8 cellular contexts compared by ENCODE assay signal in the genomic region with DNA sequence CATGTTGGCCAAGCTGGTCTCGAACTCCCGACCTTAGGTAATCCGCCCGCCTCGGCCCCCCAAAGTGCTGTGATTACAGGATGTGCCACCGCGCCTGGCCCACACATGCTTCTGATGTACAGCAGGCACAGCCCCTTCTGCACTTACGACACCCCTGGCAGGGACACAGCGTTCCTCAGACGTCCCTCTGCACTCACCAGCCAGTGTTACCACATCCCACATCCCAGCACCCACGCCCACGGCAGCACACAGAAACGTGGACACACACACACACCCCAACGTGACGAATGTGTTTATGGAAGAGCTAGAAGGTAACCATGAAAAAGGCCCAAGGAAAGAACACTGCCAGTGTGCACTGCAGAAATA. TPM values are rescaled to one million over a fixed set of nuclear protein-coding genes. Genes with fewer than 3 reads are reported as not detected.
A peak's percentile ranks its signal among the peaks of the same experiment; 100 is the strongest.
DNase-seq lines count a peak whose midpoint lies in the region; ATAC-seq and TF ChIP-seq lines count a peak whose summit lies in the region.

No MANE protein-coding gene starts in this region.

- H3K9me3 ChIP-seq in mononuclear cell (ENCODE audit: low read depth, low read length), result no peaks in the 10 kb centered on the region

- H3K27me3 Mint-ChIP-seq in stimulated activated naive CD8-positive, alpha-beta T cell treated with anti-CD3 and anti-CD28 coated beads, Interleukin-15, Interleukin-2, amounts not matched to agents 100 ng/mL and 50 ng/mL, for 24 hours, result no peaks in the 10 kb centered on the region
- H3K27me3 Mint-ChIP-seq in brain, result peaks cover 6% of the 10 kb centered on the region

- TF ChIP-seq CTCF in brain (conservative IDR thresholded peaks at IDR 0.05), result no peak

- H3K4me1 Mint-ChIP-seq in stimulated activated naive CD8-positive, alpha-beta T cell treated with anti-CD3 and anti-CD28 coated beads, Interleukin-15, Interleukin-2, amounts not matched to agents 100 ng/mL and 50 ng/mL, for 24 hours (ENCODE audit: low read depth), result peaks cover 14% of the 10 kb centered on the region
- peaks cover 32% of the 10 kb centered on the region for H3K4me1 Mint-ChIP-seq in brain

- no peaks in the 10 kb centered on the region for H3K36me3 Mint-ChIP-seq in stimulated activated naive CD8-positive, alpha-beta T cell treated with anti-CD3 and anti-CD28 coated beads, Interleukin-15, Interleukin-2, amounts not matched to agents 100 ng/mL and 50 ng/mL, for 24 hours (ENCODE audit: low read depth)
- H3K36me3 Mint-ChIP-seq in brain, result no peaks in the 10 kb centered on the region

- no peaks in the 10 kb centered on the region for H3K9me3 Mint-ChIP-seq in stimulated activated naive CD8-positive, alpha-beta T cell treated with anti-CD3 and anti-CD28 coated beads, Interleukin-15, Interleukin-2, amounts not matched to agents 100 ng/mL and 50 ng/mL, for 24 hours
- no peaks in the 10 kb centered on the region for H3K9me3 Mint-ChIP-seq in brain

- ATAC-seq in stimulated activated naive CD8-positive, alpha-beta T cell treated with anti-CD3 and anti-CD28 coated beads, Interleukin-15, Interleukin-2, amounts not matched to agents 100 U/mL and 50 U/mL, for 24 hours, result no peak
- ATAC-seq in activated CD4-positive, CD25-positive, alpha-beta regulatory T cell treated with anti-CD3 and anti-CD28 coated beads, Interleukin-2, amount 50 U/mL, for 24 hours, result no peak
- ATAC-seq in GM21367 (IDR thresholded peaks at IDR 0.05; ENCODE audit: unreplicated experiment), result no peak
- ATAC-seq in GM18909 (IDR thresholded peaks at IDR 0.05; ENCODE audit: poor library complexity, unreplicated experiment), result no peak
- ATAC-seq in GM18861 (IDR thresholded peaks at IDR 0.05; ENCODE audit: unreplicated experiment), result no peak

- H3K4me3 Mint-ChIP-seq in stimulated activated naive CD8-positive, alpha-beta T cell treated with anti-CD3 and anti-CD28 coated beads, Interleukin-15, Interleukin-2, amounts not matched to agents 100 ng/mL and 50 ng/mL, for 24 hours, result peak overlapping the region; percentile 96
- H3K4me3 Mint-ChIP-seq in brain, result peak overlapping the region; percentile 81 to 99 (median 99)

- H3K4me1 ChIP-seq in mononuclear cell (ENCODE audit: insufficient read depth, low read length), result peaks cover 12% of the 10 kb centered on the region

- DNase-seq in stimulated activated naive CD8-positive, alpha-beta T cell treated with anti-CD3 and anti-CD28 coated beads, Interleukin-15, Interleukin-2, amounts not matched to agents 100 U/mL and 50 U/mL, for 24 hours, result no peak

- no peak overlapping the region for H3K27ac Mint-ChIP-seq in stimulated activated naive CD8-positive, alpha-beta T cell treated with anti-CD3 and anti-CD28 coated beads, Interleukin-15, Interleukin-2, amounts not matched to agents 100 ng/mL and 50 ng/mL, for 24 hours
- H3K27ac Mint-ChIP-seq in brain, result peak overlapping the region; percentile 73 to 99 (median 97)

- H3K4me3 ChIP-seq in mononuclear cell (ENCODE audit: low read length), result peak overlapping the region; percentile 96

- H3K27me3 ChIP-seq in mononuclear cell (ENCODE audit: insufficient read depth, low read length), result no peaks in the 10 kb centered on the region

RNA-seq across cellular contexts. Expression of a gene that starts 0.6 kb away (rescaled TPM):
- 22.6 TPM for polyA plus RNA-seq in brain (ENCODE audit: insufficient read depth, low read depth, low replicate concordance)
- total RNA-seq in mononuclear cell, result 9.9 TPM

RNA-seq across cellular contexts. Expression of a gene that starts 14.4 kb away (rescaled TPM):
- 72.1 TPM for polyA plus RNA-seq in brain (ENCODE audit: insufficient read depth, low read depth, low replicate concordance)
- total RNA-seq in mononuclear cell, result 0.21 TPM

RNA-seq across cellular contexts. Expression of a gene that starts 31.0 kb away (rescaled TPM):
- 2.4 TPM for polyA plus RNA-seq in brain (ENCODE audit: insufficient read depth, low read depth, low replicate concordance)
- total RNA-seq in mononuclear cell, result 1.6 TPM

RNA-seq across cellular contexts. Expression of a gene that starts 51.0 kb away (rescaled TPM):
- polyA plus RNA-seq in brain (ENCODE audit: insufficient read depth, low read depth, low replicate concordance), result 17.4 TPM
- 0.10 TPM for total RNA-seq in mononuclear cell
